In the genomic region with DNA sequence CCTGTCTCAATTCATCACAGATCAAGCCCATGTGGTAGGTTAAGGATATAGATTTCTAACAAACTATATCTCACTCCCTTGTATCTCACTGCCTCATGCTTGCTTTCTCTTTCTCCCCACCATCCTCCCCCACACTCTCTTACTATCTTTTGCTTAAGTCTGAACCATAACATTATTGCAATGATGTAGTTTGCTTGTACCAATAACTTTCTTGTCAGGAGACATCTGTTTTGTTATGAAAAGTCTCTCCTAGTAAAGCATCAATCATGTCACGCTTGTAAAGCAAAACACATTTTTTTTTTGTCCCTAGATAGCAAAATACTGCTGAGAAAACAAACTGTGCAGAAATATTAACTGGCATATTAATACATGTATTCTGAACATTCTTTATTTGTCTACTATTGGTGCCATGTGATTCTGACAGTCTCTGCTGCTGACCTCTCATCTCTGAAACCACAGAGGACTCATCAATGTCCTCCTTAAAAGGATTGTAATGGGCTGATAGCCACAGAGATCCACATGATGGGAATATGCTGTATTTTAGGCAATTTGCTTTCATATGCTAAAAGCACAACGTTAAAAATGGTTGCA, we compare ENCODE assay signal across 29 cellular contexts.
DNase-seq lines count a peak whose midpoint lies in the region; TF ChIP-seq lines count a peak whose summit lies in the region.
"Had no signal": no experiment of that assay in that cellular context is flagged by ENCODE, and none has a peak within 500 bp of the region (broad histone marks: within the 10 kb centered on the region; RNA-seq: fewer than 3 reads in every experiment).

No MANE protein-coding gene starts in this region.

- BruUV-seq in MCF 10A (replicated peaks; lab: Mats Ljungman, UMichigan): no TSS peak

- no peaks in the 10 kb centered on the region for H3K27me3 Mint-ChIP-seq in MCF 10A (ENCODE audit: insufficient read depth, unreplicated experiment)
- H3K27me3 Mint-ChIP-seq: B cell; CD4-positive, alpha-beta memory T cell had no signal

- H3K36me3 Mint-ChIP-seq in MCF 10A (ENCODE audit: insufficient read depth, unreplicated experiment): no peaks in the 10 kb centered on the region
- H3K36me3 Mint-ChIP-seq: brain; CD4-positive, alpha-beta memory T cell; stimulated activated effector memory CD8-positive, alpha-beta T cell treated with anti-CD3 and anti-CD28 coated beads, Interleukin-12 subunit alpha, Interleukin-12 subunit beta, amount 100 ng/mL, for 72 hours had no signal

- POLR2A ChIA-PET in MCF 10A (lab: Yijun Ruan, JAX): interaction anchor here (0.6 to 1.0 kb wide), 2 partner anchors 132 to 150 kb away, joined by 3 to 4 read pairs; no protein-coding TSS in a partner anchor

- intact Hi-C loops in MCF 10A (cut with micrococcal nuclease): no loop called here

- H3K27ac Mint-ChIP-seq in MCF 10A (ENCODE audit: low read depth, unreplicated experiment): no peak overlapping the region
- H3K27ac Mint-ChIP-seq: B cell; CD4-positive, alpha-beta memory T cell; progenitor cell of endocrine pancreas; stimulated activated effector memory CD8-positive, alpha-beta T cell treated with anti-CD3 and anti-CD28 coated beads, Interleukin-12 subunit alpha, Interleukin-12 subunit beta, amount 100 ng/mL, for 72 hours had no signal

- peak; percentile 41 for DNase-seq in EH (ENCODE audit: low read depth)
- DNase-seq in OCI-M1 (lab: John Stamatoyannopoulos, UW): peak; percentile 35
- peak; percentile 57 for DNase-seq in foreskin melanocyte
- peak; percentile 24 for DNase-seq in skeletal muscle cell (ENCODE audit: low read depth)
- DNase-seq in anterior cingulate cortex (lab: John Stamatoyannopoulos, UW): no peak
- no peak for DNase-seq in stimulated activated CD4-positive, alpha-beta T cell treated with anti-CD3 and anti-CD28 coated beads, Interleukin-15, amount 100 ng/mL, for 24 hours
- no peak for DNase-seq in MCF 10A (ENCODE audit: unreplicated experiment)
- no peak for DNase-seq in NCI-H82 treated with DMSO at 0.1 percent for 48 hours (lab: John Stamatoyannopoulos, UW; ENCODE audit: unreplicated experiment)
- DNase-seq: activated CD4-positive, alpha-beta T cell treated with anti-CD3 and anti-CD28 coated beads, Interleukin-2, amount 50 U/mL, for 48 hours; activated CD4-positive, CD25-positive, alpha-beta regulatory T cell treated with anti-CD3 and anti-CD28 coated beads, Interleukin-2, amount 50 U/mL, for 72 hours; activated naive CD4-positive, alpha-beta T cell treated with Interleukin-2 at 50 U/mL for 16 hours; CD4-positive, alpha-beta memory T cell; dorsolateral prefrontal cortex; Kasumi-1; left ventricle myocardium inferior; NCI-H1436 treated with DMSO at 0.1 percent for 48 hours; NCI-H2081 treated with DMSO at 0.1 percent for 48 hours; NCI-H226; NCI-H526 treated with DMSO at 0.1 percent for 48 hours; SIG-M5; sigmoid colon; substantia nigra; upper lobe of left lung had no signal

- no peak overlapping the region for H3K4me3 Mint-ChIP-seq in MCF 10A (ENCODE audit: unreplicated experiment)
- H3K4me3 Mint-ChIP-seq: B cell; brain; CD4-positive, alpha-beta memory T cell; stimulated activated effector memory CD8-positive, alpha-beta T cell treated with anti-CD3 and anti-CD28 coated beads, Interleukin-12 subunit alpha, Interleukin-12 subunit beta, amount 100 ng/mL, for 72 hours had no signal

- no peak for TF ChIP-seq CTCF in MCF 10A (IDR thresholded peaks at IDR 0.05; ENCODE audit: unreplicated experiment)

- CTCF ChIA-PET in MCF 10A (lab: Yijun Ruan, JAX): interaction anchor here (0.7 to 1.4 kb wide), 2 partner anchors 17 to 433 kb away, joined by 4 read pairs; no protein-coding TSS in a partner anchor

- no peaks in the 10 kb centered on the region for H3K4me1 Mint-ChIP-seq in MCF 10A (ENCODE audit: insufficient read depth, unreplicated experiment)
- H3K4me1 Mint-ChIP-seq: B cell; brain; CD4-positive, alpha-beta memory T cell; stimulated activated effector memory CD8-positive, alpha-beta T cell treated with anti-CD3 and anti-CD28 coated beads, Interleukin-12 subunit alpha, Interleukin-12 subunit beta, amount 100 ng/mL, for 72 hours had no signal

- no peak overlapping the region for H3K4me3 ChIP-seq in skeletal muscle cell (ENCODE audit: low read depth, low read length)
- H3K4me3 ChIP-seq: A549, dorsolateral prefrontal cortex, GM12878, left ventricle myocardium inferior, sigmoid colon, upper lobe of left lung had no signal

- no peaks in the 10 kb centered on the region for H3K9me3 Mint-ChIP-seq in MCF 10A (ENCODE audit: unreplicated experiment)
- H3K9me3 Mint-ChIP-seq: stimulated activated effector memory CD8-positive, alpha-beta T cell treated with anti-CD3 and anti-CD28 coated beads, Interleukin-12 subunit alpha, Interleukin-12 subunit beta, amount 100 ng/mL, for 72 hours had no signal

Comparison
In these comparisons a context has a peak if more than half of its experiments do, and no peak if none do; other contexts are left out.
1. DNase-seq: peak in EH (single experiment), OCI-M1 (single experiment), foreskin melanocyte (single experiment) and skeletal muscle cell (single experiment); none in anterior cingulate cortex (0 of 58), stimulated activated CD4-positive, alpha-beta T cell treated with anti-CD3 and anti-CD28 coated beads, Interleukin-15, amount 100 ng/mL, for 24 hours (single experiment), MCF 10A (single experiment) and NCI-H82 treated with DMSO at 0.1 percent for 48 hours (single experiment).